Comparison of ENCODE assay signal across 25 cellular contexts in genomic region chr12:31033681-31034080, GRCh38. TPM values are rescaled to one million over a fixed set of nuclear protein-coding genes. Genes with fewer than 3 reads are reported as not detected.
A peak's percentile ranks its signal among the peaks of the same experiment; 100 is the strongest.
DNase-seq lines count a peak whose midpoint lies in the region; ATAC-seq, FAIRE-seq and TF ChIP-seq lines count a peak whose summit lies in the region.
"Had no signal": no experiment of that assay in that cellular context is flagged by ENCODE, and none has a peak within 500 bp of the region (broad histone marks: within the 10 kb centered on the region; RNA-seq: fewer than 3 reads in every experiment).

No MANE protein-coding gene starts in this region.

- DNase-seq in AG10803 (ENCODE audit: low read depth) (peak; percentile 6), fibroblast of gingiva (ENCODE audit: low read depth) (peak; percentile 11), renal cortical epithelial cell (ENCODE audit: low read depth) (peak; percentile 67), H54 (ENCODE audit: insufficient read length, low spot score) (no peak), AG20443 (ENCODE audit: low spot score) (no peak), NCI-H2196 (lab: John Stamatoyannopoulos, UW; ENCODE audit: unreplicated experiment) (no peak)
- DNase-seq: Caco-2; CD4-positive, alpha-beta memory T cell; DMS 273 treated with DMSO at 0.1 percent for 48 hours; H9; MM.1S; NCI-H1048; NCI-H1436 treated with DMSO at 0.1 percent for 48 hours; NCI-H2029 treated with DMSO at 0.1 percent for 48 hours; NCI-H345; NCI-H524; NCI-H774; NK-92 treated with Interleukin-12 subunit alpha and Interleukin-12 subunit beta, amount 100 ng/mL, for 24 hours; Peyer's patch had no signal

- ATAC-seq in HG03135 (IDR thresholded peaks at IDR 0.05; ENCODE audit: unreplicated experiment), result no peak
- ATAC-seq: A549, GM12878 had no signal

- H3F3A ChIP-seq in OCI-LY1 (ENCODE audit: insufficient read depth, low read length), result no peaks in the 10 kb centered on the region

- no peak overlapping the region for H2AFZ ChIP-seq in OCI-LY1 (ENCODE audit: low read length)

- peaks cover 77% of the 10 kb centered on the region for H3K4me1 ChIP-seq in OCI-LY1 (ENCODE audit: insufficient read depth, low read length, severe bottlenecking)
- H3K4me1 ChIP-seq: Caco-2, Peyer's patch had no signal

- H3K27ac ChIP-seq in OCI-LY1 (ENCODE audit: low read depth, low read length, poor library complexity, severe bottlenecking), result peak overlapping the region; percentile 6
- H3K27ac ChIP-seq: A549; BLaER1 treated with 17β-estradiol and CSF1 and Interleukin-3, amounts not matched to agents 10 nM and 100 nM; Peyer's patch; SJSA1 had no signal

- TF ChIP-seq CTCF in AG10803 (conservative IDR thresholded peaks at IDR 0.05; ENCODE audit: low read length), result no peak
- no peak for TF ChIP-seq CTCF in OCI-LY1 (IDR thresholded peaks at IDR 0.05; ENCODE audit: low read length)

- H4K20me1 ChIP-seq in OCI-LY1 (ENCODE audit: insufficient read depth, low read length), result no peaks in the 10 kb centered on the region
- H4K20me1 ChIP-seq: BLaER1 treated with 17β-estradiol and CSF1 and Interleukin-3, amounts not matched to agents 10 nM and 100 nM had no signal

- TF ChIP-seq POLR2A in H54 (IDR thresholded peaks at IDR 0.05; ENCODE audit: low read depth, low read length), result no peak

- FAIRE-seq in H54 (lab: Jason Lieb, UNC), result no peak
- FAIRE-seq: A549, GM12878 had no signal

- H3K27me3 ChIP-seq in OCI-LY1 (ENCODE audit: insufficient read depth, low read length), result no peaks in the 10 kb centered on the region
- H3K27me3 ChIP-seq: BLaER1 treated with 17β-estradiol and CSF1 and Interleukin-3, amounts not matched to agents 10 nM and 100 nM; Peyer's patch; SJSA1 had no signal

- H3K9me3 ChIP-seq in OCI-LY1 (ENCODE audit: low read length), result no peaks in the 10 kb centered on the region
- H3K9me3 ChIP-seq: A549; BLaER1 treated with 17β-estradiol and CSF1 and Interleukin-3, amounts not matched to agents 10 nM and 100 nM; Caco-2; Peyer's patch; SJSA1 had no signal

- no peaks in the 10 kb centered on the region for H3K79me2 ChIP-seq in OCI-LY1 (ENCODE audit: insufficient read depth, low read length)

- no peaks in the 10 kb centered on the region for H3K36me3 ChIP-seq in OCI-LY1 (ENCODE audit: insufficient read depth, low read length)
- H3K36me3 ChIP-seq: BLaER1 treated with 17β-estradiol and CSF1 and Interleukin-3, amounts not matched to agents 10 nM and 100 nM; Peyer's patch; SJSA1 had no signal

- H3K4me2 ChIP-seq in OCI-LY1 (ENCODE audit: low read length), result no peak overlapping the region; the same call in 1 of the 2 replicates
- H3K4me2 ChIP-seq: A549; BLaER1 treated with 17β-estradiol and CSF1 and Interleukin-3, amounts not matched to agents 10 nM and 100 nM had no signal

- H3K4me3 ChIP-seq in AG10803 (ENCODE audit: low read length) (no peak overlapping the region), OCI-LY1 (ENCODE audit: low read depth, low read length, poor library complexity, severe bottlenecking) (no peak overlapping the region)
- H3K4me3 ChIP-seq: A549; BLaER1 treated with 17β-estradiol and CSF1 and Interleukin-3, amounts not matched to agents 10 nM and 100 nM; GM12878; Peyer's patch; SJSA1 had no signal

- H3K9ac ChIP-seq in OCI-LY1 (ENCODE audit: low read length), result no peak overlapping the region; the same call in 1 of the 2 replicates
- H3K9ac ChIP-seq: BLaER1 treated with 17β-estradiol and CSF1 and Interleukin-3, amounts not matched to agents 10 nM and 100 nM had no signal

- no peaks in the 10 kb centered on the region for H3K9me2 ChIP-seq in OCI-LY1 (ENCODE audit: low read depth, low read length)

RNA-seq across cellular contexts. Expression of gene DDX11, which starts 40.0 kb away (rescaled TPM):
- total RNA-seq in renal cortical epithelial cell, result 10.8 and 19.8 TPM in 2 replicates

Comparison
In these comparisons a context has a peak if more than half of its experiments do, and no peak if none do; other contexts are left out.
1. DNase-seq: peak in AG10803 (single experiment), fibroblast of gingiva (single experiment) and renal cortical epithelial cell (single experiment); none in H54 (single experiment), AG20443 (single experiment) and NCI-H2196 (single experiment).